8 cellular contexts compared by ENCODE assay signal in the genomic region with DNA sequence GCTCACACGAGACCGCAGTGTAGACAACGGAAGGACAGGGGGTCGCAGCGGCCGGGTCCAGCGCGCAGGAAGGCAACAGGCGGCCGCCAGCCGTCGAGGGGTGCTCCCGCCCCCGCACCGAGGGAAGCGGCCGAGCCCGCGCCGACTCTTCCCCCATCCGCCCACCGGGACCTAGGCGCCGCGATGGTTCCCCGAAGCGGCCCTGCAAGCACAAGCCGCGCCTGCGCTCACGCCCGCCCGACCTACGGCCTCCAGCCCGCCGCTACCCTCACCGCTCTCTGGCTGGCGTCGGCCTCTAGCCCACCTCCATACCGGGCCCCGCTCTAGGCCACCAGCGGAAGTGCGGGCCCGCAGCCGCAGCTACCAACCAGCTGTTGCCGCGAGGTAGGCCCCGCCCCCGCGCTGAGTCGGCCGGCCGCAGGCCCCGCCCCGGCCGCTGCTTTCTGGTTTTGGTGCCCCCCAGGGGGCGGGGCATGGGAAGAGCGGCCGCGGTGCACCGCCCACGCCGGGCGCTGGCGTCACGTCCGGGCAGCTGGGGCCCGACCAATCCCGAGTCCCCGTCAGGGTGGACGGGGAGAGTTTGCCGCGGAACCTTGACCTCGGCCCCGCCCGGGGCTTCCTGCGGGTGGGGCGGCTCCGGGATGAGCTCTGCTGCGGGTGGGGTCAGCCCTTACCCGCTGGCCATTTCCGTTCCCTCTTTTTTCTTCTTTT. TPM values are rescaled to one million over a fixed set of nuclear protein-coding genes. Genes with fewer than 3 reads are reported as not detected.
A peak's percentile ranks its signal among the peaks of the same experiment; 100 is the strongest.
DNase-seq lines count a peak whose midpoint lies in the region; ATAC-seq and TF ChIP-seq lines count a peak whose summit lies in the region.

A gene with protein sequence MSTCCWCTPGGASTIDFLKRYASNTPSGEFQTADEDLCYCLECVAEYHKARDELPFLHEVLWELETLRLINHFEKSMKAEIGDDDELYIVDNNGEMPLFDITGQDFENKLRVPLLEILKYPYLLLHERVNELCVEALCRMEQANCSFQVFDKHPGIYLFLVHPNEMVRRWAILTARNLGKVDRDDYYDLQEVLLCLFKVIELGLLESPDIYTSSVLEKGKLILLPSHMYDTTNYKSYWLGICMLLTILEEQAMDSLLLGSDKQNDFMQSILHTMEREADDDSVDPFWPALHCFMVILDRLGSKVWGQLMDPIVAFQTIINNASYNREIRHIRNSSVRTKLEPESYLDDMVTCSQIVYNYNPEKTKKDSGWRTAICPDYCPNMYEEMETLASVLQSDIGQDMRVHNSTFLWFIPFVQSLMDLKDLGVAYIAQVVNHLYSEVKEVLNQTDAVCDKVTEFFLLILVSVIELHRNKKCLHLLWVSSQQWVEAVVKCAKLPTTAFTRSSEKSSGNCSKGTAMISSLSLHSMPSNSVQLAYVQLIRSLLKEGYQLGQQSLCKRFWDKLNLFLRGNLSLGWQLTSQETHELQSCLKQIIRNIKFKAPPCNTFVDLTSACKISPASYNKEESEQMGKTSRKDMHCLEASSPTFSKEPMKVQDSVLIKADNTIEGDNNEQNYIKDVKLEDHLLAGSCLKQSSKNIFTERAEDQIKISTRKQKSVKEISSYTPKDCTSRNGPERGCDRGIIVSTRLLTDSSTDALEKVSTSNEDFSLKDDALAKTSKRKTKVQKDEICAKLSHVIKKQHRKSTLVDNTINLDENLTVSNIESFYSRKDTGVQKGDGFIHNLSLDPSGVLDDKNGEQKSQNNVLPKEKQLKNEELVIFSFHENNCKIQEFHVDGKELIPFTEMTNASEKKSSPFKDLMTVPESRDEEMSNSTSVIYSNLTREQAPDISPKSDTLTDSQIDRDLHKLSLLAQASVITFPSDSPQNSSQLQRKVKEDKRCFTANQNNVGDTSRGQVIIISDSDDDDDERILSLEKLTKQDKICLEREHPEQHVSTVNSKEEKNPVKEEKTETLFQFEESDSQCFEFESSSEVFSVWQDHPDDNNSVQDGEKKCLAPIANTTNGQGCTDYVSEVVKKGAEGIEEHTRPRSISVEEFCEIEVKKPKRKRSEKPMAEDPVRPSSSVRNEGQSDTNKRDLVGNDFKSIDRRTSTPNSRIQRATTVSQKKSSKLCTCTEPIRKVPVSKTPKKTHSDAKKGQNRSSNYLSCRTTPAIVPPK (N-terminal part only) (minus strand): TSS at position 342 of the 711 bp plus-strand sequence. CDS start 5,558 bp downstream, outside the sequence.

- no peak for TF ChIP-seq CTCF in GM20000 (IDR thresholded peaks at IDR 0.05; ENCODE audit: extremely low read depth, missing control alignments)
- no peak for TF ChIP-seq CTCF in lower lobe of right lung (IDR thresholded peaks at IDR 0.05)

- H3K27me3 ChIP-seq in ectodermal cell (ENCODE audit: control insufficient read depth, insufficient read depth, low read length, poor library complexity, severe bottlenecking) (no peaks in the 10 kb centered on the region), lower lobe of right lung (ENCODE audit: low read depth) (no peaks in the 10 kb centered on the region)

- DNase-seq in COLO668 (lab: John Stamatoyannopoulos, UW; ENCODE audit: unreplicated experiment) (peak; percentile 98), GM20000 (ENCODE audit: low spot score) (peak; percentile 99), HS-5 (ENCODE audit: low read depth) (peak; percentile 77), NK-92 (lab: John Stamatoyannopoulos, UW; ENCODE audit: unreplicated experiment) (peak; percentile 40), lower lobe of right lung (peak; percentile 98)
- peak; percentile 85 to 95 for DNase-seq in activated CD8-positive, alpha-beta memory T cell treated with anti-CD3 and anti-CD28 coated beads for 1 hour (ENCODE audit: extremely low read depth in 1 of 2, low read depth in 1 of 2)
- DNase-seq in stimulated activated CD4-positive, alpha-beta T cell treated with anti-CD3 and anti-CD28 coated beads, TNF-alpha, amount 100 ng/mL, for 1 hour (ENCODE audit: low read depth in 3 of 3, low spot score in 1 of 3): peak; percentile 94 to 96 (median 95)

- WGBS in ectodermal cell, 2 experiments: 0% methylated on average over 82 of the region's 82 CpGs

- H3K4me3 ChIP-seq in ectodermal cell (ENCODE audit: insufficient read depth, low read depth, low read length) (peak within 1 kb of the TSS; percentile 97), lower lobe of right lung (peak within 1 kb of the TSS; percentile 96)

- H3K4me1 ChIP-seq in ectodermal cell (ENCODE audit: control insufficient read depth, insufficient read depth, low read length) (peaks cover 11% of the 10 kb centered on the region), lower lobe of right lung (peaks cover 43% of the 10 kb centered on the region)

- H3K27ac ChIP-seq in ectodermal cell (ENCODE audit: insufficient read depth, low read depth, low read length, poor library complexity, severe bottlenecking) (peak within 1 kb of the TSS; percentile 79), lower lobe of right lung (peak within 1 kb of the TSS; percentile 99)

- H3K36me3 ChIP-seq in ectodermal cell (ENCODE audit: control insufficient read depth, insufficient read depth, low read length): peaks cover 10% of the 10 kb centered on the region
- H3K36me3 ChIP-seq in lower lobe of right lung: peaks cover 33% of the 10 kb centered on the region

- ATAC-seq in lower lobe of right lung: peak; percentile 99

- intact Hi-C loops in lower lobe of right lung (cut with DNase I): no loop called here

- H3K9me3 ChIP-seq in ectodermal cell (ENCODE audit: control insufficient read depth, low read length) (no peaks in the 10 kb centered on the region), lower lobe of right lung (no peaks in the 10 kb centered on the region)

RNA-seq across cellular contexts. Expression of the gene that starts here (rescaled TPM):
- 25.3 TPM for polyA plus RNA-seq in ectodermal cell (2013, experiment 1 of 4)
- 27.9 TPM for polyA plus RNA-seq in ectodermal cell (2013, experiment 2 of 4)
- 19.0 TPM for polyA plus RNA-seq in ectodermal cell (2013, experiment 3 of 4)
- 23.6 TPM for polyA plus RNA-seq in ectodermal cell (2013, experiment 4 of 4)
- 59.3 TPM for total RNA-seq in lower lobe of right lung

Comparison
In these comparisons a context has a peak if more than half of its experiments do, and no peak if none do; other contexts are left out.
1. Peak in every context shown above with its lines: DNase-seq, ATAC-seq, H3K4me3 ChIP-seq and H3K27ac ChIP-seq.
2. DNase-seq: peak in every context shown above with its lines; median percentile 99 in GM20000; 98 in COLO668; 98 in lower lobe of right lung; 95 in stimulated activated CD4-positive, alpha-beta T cell treated with anti-CD3 and anti-CD28 coated beads, TNF-alpha, amount 100 ng/mL, for 1 hour; 90 in activated CD8-positive, alpha-beta memory T cell treated with anti-CD3 and anti-CD28 coated beads for 1 hour; 77 in HS-5; 40 in NK-92.